In genomic region chr6:87482382-87482781, GRCh38 we compare ENCODE assay signal across 9 cellular contexts.
"Had no signal": no experiment of that assay in that cellular context is flagged by ENCODE, and none has a peak within 500 bp of the region (broad histone marks: within the 10 kb centered on the region; RNA-seq: fewer than 3 reads in every experiment).

No MANE protein-coding gene starts in this region.

- H3K4me1 ChIP-seq: thyroid gland, vagina had no signal

- H3K9me3 ChIP-seq: lower lobe of right lung, thyroid gland, vagina had no signal

- H3K36me3 ChIP-seq: thyroid gland, vagina had no signal

- H3K27ac ChIP-seq: lower lobe of right lung, thyroid gland, vagina, VCaP had no signal

- DNase-seq: activated CD4-positive, alpha-beta memory T cell treated with anti-CD3 and anti-CD28 coated beads, Interleukin-2, amount 10 ng/mL, durations not matched to agents 7 days and 5 days; caudate nucleus; hippocampal formation; lower lobe of right lung; naive B cell; posterior cingulate gyrus; thyroid gland had no signal

- H3K4me3 ChIP-seq: lower lobe of right lung, thyroid gland, vagina had no signal

- H3K27me3 ChIP-seq: thyroid gland, vagina had no signal
